Comparison of ENCODE assay signal across 14 cellular contexts in genomic region chr3:148643389-148643840, GRCh38. TPM values are rescaled to one million over a fixed set of nuclear protein-coding genes. Genes with fewer than 3 reads are reported as not detected.
DNase-seq lines count a peak whose midpoint lies in the region; ATAC-seq, FAIRE-seq and TF ChIP-seq lines count a peak whose summit lies in the region.
"Had no signal": no experiment of that assay in that cellular context is flagged by ENCODE, and none has a peak within 500 bp of the region (broad histone marks: within the 10 kb centered on the region; RNA-seq: fewer than 3 reads in every experiment).

No MANE protein-coding gene starts in this region.

- H3K9ac ChIP-seq in H1 (replicated peaks in 1 of 4; ENCODE audit: extremely low read depth in 1 of 4, low read depth in 3 of 4, low read length in 3 of 4) = no peak overlapping the region

- H3K27ac Mint-ChIP-seq in CD8-positive, alpha-beta T cell = no peak overlapping the region

- no peak overlapping the region for H3K23ac ChIP-seq in H1 (ENCODE audit: insufficient read length)

- H4K91ac ChIP-seq in H1 (replicated peaks; ENCODE audit: insufficient read length, low read length) = no peak overlapping the region

- no peaks in the 10 kb centered on the region for H3K36me3 Mint-ChIP-seq in CD8-positive, alpha-beta T cell

- TF ChIP-seq POLR2A in H1 (IDR thresholded peaks at IDR 0.05; ENCODE audit: control extremely low read depth in 1 of 2, low read depth in 2 of 2, low read length in 2 of 2) (no peak), right lobe of liver (IDR thresholded peaks at IDR 0.05) (no peak)

- TF ChIP-seq RAD21 in H1 (IDR thresholded peaks at IDR 0.05 in 1 of 2, conservative IDR thresholded peaks at IDR 0.05 in 1 of 2; ENCODE audit: low read depth in 2 of 2, low read length in 2 of 2) = no peak

- no peak overlapping the region for H3K4me3 Mint-ChIP-seq in CD8-positive, alpha-beta T cell

- H3K4me1 Mint-ChIP-seq in CD8-positive, alpha-beta T cell (ENCODE audit: low read depth) = no peaks in the 10 kb centered on the region

- H3K14ac ChIP-seq in H1 (ENCODE audit: insufficient read length) = no peak overlapping the region

- H3K4me1 ChIP-seq in H1 (replicated peaks in 1 of 4; ENCODE audit: control insufficient read depth in 3 of 4, insufficient read depth in 4 of 4, low read length in 3 of 4) (peaks cover 0 to 4% (median 0%) of the 10 kb centered on the region in 4 experiments; a peak in 1 of 7 replicates), right lobe of liver (no peaks in the 10 kb centered on the region)
- H3K4me1 ChIP-seq in CD8-positive, alpha-beta T cell (ENCODE audit: insufficient read depth, low read length) = no peaks in the 10 kb centered on the region
- H3K4me1 ChIP-seq: prostate gland had no signal

- no peak overlapping the region for H3K4ac ChIP-seq in H1 (replicated peaks; ENCODE audit: insufficient read length, low read depth, low read length)

- no peaks in the 10 kb centered on the region for H3K9me3 Mint-ChIP-seq in CD8-positive, alpha-beta T cell

- H4K8ac ChIP-seq in H1 (ENCODE audit: extremely low read depth, insufficient read depth, low read length) = no peak overlapping the region

- 78% methylated on average over 4 of the region's 4 CpGs; no CpG with 5 or more reads in 1 of the 2 experiments for WGBS in H1 (ENCODE audit: extremely low coverage in 1 of 2, insufficient coverage in 1 of 2, insufficient read length in 1 of 2, insufficient replicate concordance in 2 of 2, low coverage in 1 of 2, low lambda C conversion rate in 2 of 2, missing lambda C conversion rate in 1 of 2), 2 experiments
- WGBS in right lobe of liver (ENCODE audit: insufficient coverage, low coverage, low lambda C conversion rate, missing lambda C conversion rate) = 39% methylated on average over 3 of the region's 4 CpGs

- TF ChIP-seq CTCF in H1 (IDR thresholded peaks at IDR 0.05; ENCODE audit: control extremely low read depth in 1 of 3, insufficient read depth in 1 of 3, low read depth in 1 of 3, low read length in 3 of 3) = no peak
- TF ChIP-seq CTCF in right lobe of liver (IDR thresholded peaks at IDR 0.05) = no peak
- TF ChIP-seq CTCF in CD8-positive, alpha-beta T cell (IDR thresholded peaks at IDR 0.05) = no peak

- no peak overlapping the region for H2AFZ ChIP-seq in H1 (ENCODE audit: low read length)

- H3K9me3 ChIP-seq in H1 (ENCODE audit: insufficient read depth in 2 of 2, low read depth in 1 of 2, low read length in 1 of 2) (no peaks in the 10 kb centered on the region), right lobe of liver (no peaks in the 10 kb centered on the region)
- H3K9me3 ChIP-seq in CD8-positive, alpha-beta T cell (ENCODE audit: low read length) = no peaks in the 10 kb centered on the region
- H3K9me3 ChIP-seq: prostate gland had no signal

- H2BK120ac ChIP-seq in H1 (replicated peaks; ENCODE audit: low read depth, low read length) = no peak overlapping the region

- no peaks in the 10 kb centered on the region for H3K27me3 Mint-ChIP-seq in CD8-positive, alpha-beta T cell (ENCODE audit: low read depth)

- H3K4me2 ChIP-seq in H1 (ENCODE audit: insufficient read depth in 1 of 2, low read depth in 2 of 2, low read length in 2 of 2) = no peak overlapping the region

- no peaks in the 10 kb centered on the region for H4K20me1 ChIP-seq in H1 (replicated peaks in 1 of 2; ENCODE audit: control insufficient read depth in 1 of 2, insufficient read depth in 2 of 2, low read length in 2 of 2)

- no peak overlapping the region for H2BK5ac ChIP-seq in H1 (ENCODE audit: low read depth, low read length)

- no peak overlapping the region for H2BK20ac ChIP-seq in H1 (ENCODE audit: low read length)

- no peak overlapping the region for H2BK15ac ChIP-seq in H1 (ENCODE audit: low read length)

- H3K23me2 ChIP-seq in H1 (ENCODE audit: low read depth, low read length) = no peaks in the 10 kb centered on the region

- no peak overlapping the region for H3K18ac ChIP-seq in H1 (ENCODE audit: extremely low read depth, low read length)

- H3K36me3 ChIP-seq in H1 (ENCODE audit: control insufficient read depth in 2 of 4, insufficient read depth in 4 of 4, low read length in 3 of 4) (no peaks in the 10 kb centered on the region; a peak in 1 of 8 replicates), right lobe of liver (no peaks in the 10 kb centered on the region)
- no peaks in the 10 kb centered on the region for H3K36me3 ChIP-seq in CD8-positive, alpha-beta T cell (ENCODE audit: insufficient read depth, low read length)
- H3K36me3 ChIP-seq: prostate gland had no signal

- H2BK12ac ChIP-seq in H1 (ENCODE audit: low read depth, low read length) = no peak overlapping the region

- TF ChIP-seq EP300 in H1 (IDR thresholded peaks at IDR 0.05; ENCODE audit: borderline replicate concordance in 1 of 2, low read depth in 2 of 2, low read length in 2 of 2) = no peak

- POLR2A ChIA-PET in H1 (lab: Charles Lee; ENCODE audit: partially characterized antibody) = interaction anchor here (1.1 kb wide), 1 partner anchor 68 kb away, joined by 3 read pairs; no protein-coding TSS in a partner anchor
- POLR2A ChIA-PET in CD8-positive, alpha-beta T cell (lab: Charles Lee) = no interaction called here

- H3K79me1 ChIP-seq in H1 (ENCODE audit: low read depth, low read length) = no peaks in the 10 kb centered on the region

- H3K56ac ChIP-seq in H1 (replicated peaks; ENCODE audit: insufficient read length, low read depth, low read length) = no peak overlapping the region

- H3K27ac ChIP-seq in H1 (ENCODE audit: low read depth, low read length) (no peak overlapping the region), right lobe of liver (no peak overlapping the region)
- no peak overlapping the region for H3K27ac ChIP-seq in CD8-positive, alpha-beta T cell (ENCODE audit: low read depth, low read length)
- H3K27ac ChIP-seq: prostate gland, VCaP had no signal

- H4K5ac ChIP-seq in H1 (ENCODE audit: insufficient read length, low read depth, low read length) = no peak overlapping the region

- no peaks in the 10 kb centered on the region for H3K79me2 ChIP-seq in H1 (ENCODE audit: control insufficient read depth in 1 of 2, insufficient read depth in 2 of 2, low read length in 2 of 2)

- ATAC-seq in right lobe of liver (peak; percentile 13 to 35 (median 26)), GM21786 (IDR thresholded peaks at IDR 0.05; ENCODE audit: unreplicated experiment) (no peak)
- no peak for ATAC-seq in CD8-positive, alpha-beta T cell

- no peak overlapping the region for H3K4me3 ChIP-seq in H1 (ENCODE audit: extremely low read depth in 1 of 4, insufficient read depth in 2 of 4, low read depth in 3 of 4, low read length in 4 of 4)
- H3K4me3 ChIP-seq in right lobe of liver = no peak overlapping the region
- H3K4me3 ChIP-seq in CD8-positive, alpha-beta T cell (ENCODE audit: low read depth, low read length) = no peak overlapping the region
- H3K4me3 ChIP-seq: prostate gland had no signal

- no peaks in the 10 kb centered on the region for H3K27me3 ChIP-seq in H1 (replicated peaks in 1 of 4; ENCODE audit: control insufficient read depth in 3 of 4, extremely low read depth in 1 of 4, insufficient read depth in 3 of 4, low read length in 3 of 4)
- no peaks in the 10 kb centered on the region for H3K27me3 ChIP-seq in right lobe of liver
- no peaks in the 10 kb centered on the region for H3K27me3 ChIP-seq in CD8-positive, alpha-beta T cell (ENCODE audit: insufficient read depth, low read length)

- DNase-seq in A172 (ENCODE audit: low spot score) (peak; percentile 18), LHCN-M2 (ENCODE audit: low read depth) (peak; percentile 94), H1 (ENCODE audit: low read depth in 1 of 2, low spot score in 2 of 2) (no peak), right lobe of liver (no peak), dermis blood vessel endothelial cell (no peak), DMS153 (lab: John Stamatoyannopoulos, UW) (no peak)
- no peak for DNase-seq in CD8-positive, alpha-beta T cell
- DNase-seq: activated effector memory CD4-positive, alpha-beta T cell treated with Interleukin-2 at 50 U/mL for 16 hours; left cardiac atrium; NCI-H2107 had no signal

- FAIRE-seq in H1 (lab: Jason Lieb, UNC) = peak; percentile 19
- FAIRE-seq: A204.1 had no signal

- CTCF ChIA-PET in H1 (lab: Charles Lee; ENCODE audit: partially characterized antibody) = interaction anchor here (0.5 to 3.6 kb wide), 6 partner anchors 11 to 300 kb away, joined by 3 to 12 read pairs (median 3); no protein-coding TSS in a partner anchor
- CTCF ChIA-PET in CD8-positive, alpha-beta T cell (lab: Charles Lee) = no interaction called here

- intact Hi-C loops in right lobe of liver (cut with DNase I) = no loop called here
- intact Hi-C loops in CD8-positive, alpha-beta T cell (cut with DNase I, micrococcal nuclease) = no loop called here

- no peak overlapping the region for H2AK5ac ChIP-seq in H1 (ENCODE audit: low read depth, low read length)

TF ChIP-seq in H1, 55 proteins besides CTCF, POLR2A, EP300 and RAD21 (continues in another document):
- TF ChIP-seq TEAD4 (IDR thresholded peaks at IDR 0.05; ENCODE audit: low read depth, low read length) = peak; percentile 64
- TF ChIP-seq ATF3 (IDR thresholded peaks at IDR 0.05; ENCODE audit: insufficient read depth, low read depth, low read length) = no peak
- no peak for TF ChIP-seq MAX (IDR thresholded peaks at IDR 0.05)
- TF ChIP-seq BACH1 (IDR thresholded peaks at IDR 0.05; ENCODE audit: low read length) = peak; percentile 75; the same call in 1 of the 2 replicates
- no peak for TF ChIP-seq TBP (IDR thresholded peaks at IDR 0.05; ENCODE audit: low read depth, low read length)

RNA-seq across cellular contexts. Expression of gene AGTR1, which starts 54.3 kb away (rescaled TPM):
- total RNA-seq in A172 (2014; rRNA removed; shearing (Covaris generic)) = not detected in 2 replicates
- 5.1 and 6.4 TPM in 2 replicates for total RNA-seq in LHCN-M2 (2014; rRNA removed)
- 2.5 TPM for polyA plus RNA-seq in LHCN-M2 (2012)
- total RNA-seq in H1 (2021; fragmentation: NEBNext Ultra II Directional; extraction: Animal tissue kit (Norgen Biotek cat#: 25700)) = not detected in 2 replicates
- 0.03 and 0.06 TPM in 2 replicates for polyA plus RNA-seq in H1 (2011; rRNA removed)
- polyA plus RNA-seq in H1 (2011; cell fraction: cytosol; rRNA removed) = 0.08 TPM
- polyA plus RNA-seq in H1 (2011; cell fraction: nucleus; rRNA removed) = not detected
- not detected in 4 replicates for polyA plus RNA-seq in H1 (2012, experiment 1 of 2)
- not detected for polyA plus RNA-seq in H1 (2012, experiment 2 of 2)
- polyA plus RNA-seq in H1 (2013, experiment 1 of 2) = 0.18 TPM
- polyA plus RNA-seq in H1 (2013, experiment 2 of 2) = 0.20 TPM
- not detected in 2 replicates for polyA minus RNA-seq in H1 (2011; rRNA and poly(A)+ RNA removed)
- polyA minus RNA-seq in H1 (2011; cell fraction: cytosol; rRNA and poly(A)+ RNA removed) = not detected
- not detected for polyA minus RNA-seq in H1 (2011; cell fraction: nucleus; rRNA and poly(A)+ RNA removed)
- total RNA-seq in right lobe of liver = 10 to 100 TPM; 23.9 to 46.5 (median 36.3) TPM
- not detected for total RNA-seq in CD8-positive, alpha-beta T cell
- total RNA-seq in dermis blood vessel endothelial cell = under 0.01 TPM in 1 of 2 replicates, not detected in the other

Comparison
In these comparisons a context has a peak if more than half of its experiments do, and no peak if none do; other contexts are left out.
1. DNase-seq: peak in A172 (single experiment) and LHCN-M2 (single experiment); none in H1 (0 of 2), right lobe of liver (0 of 3), CD8-positive, alpha-beta T cell (0 of 7), dermis blood vessel endothelial cell (single experiment) and DMS153 (single experiment).
2. ATAC-seq: peak in right lobe of liver (4 of 4); none in GM21786 (single experiment) and CD8-positive, alpha-beta T cell (single experiment).